ENCODE assay signal across 9 cellular contexts in genomic region chr7:95330194-95331003, GRCh38. TPM values are rescaled to one million over a fixed set of nuclear protein-coding genes. Genes with fewer than 3 reads are reported as not detected.
DNase-seq lines count a peak whose midpoint lies in the region; ATAC-seq lines count a peak whose summit lies in the region.
"Had no signal": no experiment of that assay in that cellular context is flagged by ENCODE, and none has a peak within 500 bp of the region (broad histone marks: within the 10 kb centered on the region; RNA-seq: fewer than 3 reads in every experiment).

No MANE protein-coding gene starts in this region.

- peaks cover 4 to 5% of the 10 kb centered on the region in 2 donors for H3K4me1 ChIP-seq in naive thymus-derived CD4-positive, alpha-beta T cell (ENCODE audit: control insufficient read depth in 2 of 2, insufficient read depth in 2 of 2, low read length in 2 of 2)

- POLR2A ChIA-PET in naive thymus-derived CD4-positive, alpha-beta T cell (lab: Charles Lee): interaction anchor here (0.6 kb wide), 1 partner anchor 175 kb away, joined by 3 read pairs; no protein-coding TSS in a partner anchor

- peak overlapping the region; percentile 52 to 87 (median 78) for H3K27ac Mint-ChIP-seq in naive thymus-derived CD4-positive, alpha-beta T cell

- H3K27me3 ChIP-seq in naive thymus-derived CD4-positive, alpha-beta T cell (ENCODE audit: control insufficient read depth in 2 of 2, insufficient read depth in 2 of 2, low read length in 2 of 2): no peaks in the 10 kb centered on the region

- H3K9me3 ChIP-seq in naive thymus-derived CD4-positive, alpha-beta T cell (ENCODE audit: control insufficient read depth in 2 of 3, low read length in 3 of 3): no peaks in the 10 kb centered on the region

- intact Hi-C loops in naive thymus-derived CD4-positive, alpha-beta T cell (cut with micrococcal nuclease): loop anchor here (5.0 to 10.0 kb wide), 2 partner anchors 102 to 816 kb away; no protein-coding TSS in a partner anchor
- intact Hi-C loops in head of caudate nucleus (cut with DNase I): no loop called here

- CTCF ChIA-PET in naive thymus-derived CD4-positive, alpha-beta T cell (lab: Charles Lee): no interaction called here

- no peaks in the 10 kb centered on the region for H3K36me3 ChIP-seq in naive thymus-derived CD4-positive, alpha-beta T cell (ENCODE audit: control insufficient read depth in 2 of 3, insufficient read depth in 3 of 3, low read length in 3 of 3)

- peak overlapping the region; percentile 30 for H3K27ac ChIP-seq in naive thymus-derived CD4-positive, alpha-beta T cell (ENCODE audit: low read depth, low read length)

- peaks cover 0 to 5% (median 3%) of the 10 kb centered on the region in 5 donors for H3K36me3 Mint-ChIP-seq in naive thymus-derived CD4-positive, alpha-beta T cell

- peak overlapping the region; percentile 60 to 93 (median 82) for H3K4me3 Mint-ChIP-seq in naive thymus-derived CD4-positive, alpha-beta T cell

- peak; percentile 23 for DNase-seq in Daoy (ENCODE audit: low read depth)
- DNase-seq in astrocyte of the hippocampus (ENCODE audit: low read depth, low spot score): peak; percentile 34
- peak in 5 of 9 donors; percentile 18 to 35 (median 31) for DNase-seq in naive thymus-derived CD4-positive, alpha-beta T cell
- DNase-seq in NCI-H82 treated with DMSO at 0.1 percent for 48 hours (lab: John Stamatoyannopoulos, UW; ENCODE audit: unreplicated experiment): no peak
- DNase-seq in head of caudate nucleus: no peak
- no peak for DNase-seq in pons (ENCODE audit: low spot score)

- H3K27me3 Mint-ChIP-seq in naive thymus-derived CD4-positive, alpha-beta T cell: peaks cover 3 to 16% (median 8%) of the 10 kb centered on the region in 5 donors

- ATAC-seq in GM19468 (IDR thresholded peaks at IDR 0.05; ENCODE audit: extremely low read depth, unreplicated experiment) (peak; percentile 97), HG03520 (IDR thresholded peaks at IDR 0.05; ENCODE audit: unreplicated experiment) (peak; percentile 95)
- ATAC-seq in naive thymus-derived CD4-positive, alpha-beta T cell: peak; percentile 62

- peaks cover 10 to 22% (median 13%) of the 10 kb centered on the region in 7 donors for H3K4me1 Mint-ChIP-seq in naive thymus-derived CD4-positive, alpha-beta T cell

- H3K9me3 Mint-ChIP-seq in naive thymus-derived CD4-positive, alpha-beta T cell: peaks cover 0 to 14% (median 0%) of the 10 kb centered on the region in 11 donors

- H3K4me3 ChIP-seq in naive thymus-derived CD4-positive, alpha-beta T cell (ENCODE audit: low read length): peak overlapping the region; percentile 52

RNA-seq across cellular contexts. Expression of gene PON1, which starts 6.1 kb away (rescaled TPM):
- total RNA-seq in Daoy (2014; rRNA removed; shearing (Covaris generic)): not detected in 2 replicates
- total RNA-seq in naive thymus-derived CD4-positive, alpha-beta T cell: not detected
- not detected for polyA plus RNA-seq in naive thymus-derived CD4-positive, alpha-beta T cell
- total RNA-seq: kidney epithelial cell had no signal

Comparison
In these comparisons a context has a peak if more than half of its experiments do, and no peak if none do; other contexts are left out.
1. DNase-seq: peak in Daoy (single experiment), astrocyte of the hippocampus (single experiment) and naive thymus-derived CD4-positive, alpha-beta T cell (5 of 9); none in NCI-H82 treated with DMSO at 0.1 percent for 48 hours (single experiment), head of caudate nucleus (0 of 42) and pons (single experiment).
2. Peak in every context shown above with its lines, with median percentiles within 50 percentile points of each other: ATAC-seq.